In genomic region chr1:228083871-228084278, GRCh38 we compare ENCODE assay signal across 9 cellular contexts. TPM values are rescaled to one million over a fixed set of nuclear protein-coding genes. Genes with fewer than 3 reads are reported as not detected.
DNase-seq lines count a peak whose midpoint lies in the region; ATAC-seq, FAIRE-seq and TF ChIP-seq lines count a peak whose summit lies in the region.
"Had no signal": no experiment of that assay in that cellular context is flagged by ENCODE, and none has a peak within 500 bp of the region (broad histone marks: within the 10 kb centered on the region; RNA-seq: fewer than 3 reads in every experiment).

No MANE protein-coding gene starts in this region.

- TF ChIP-seq EP300 in K562 (IDR thresholded peaks at IDR 0.05; ENCODE audit: low read length) (no peak), HepG2 (IDR thresholded peaks at IDR 0.05; ENCODE audit: low read depth in 2 of 2, low read length in 2 of 2) (no peak), HepG2 (CRISPR knock-in tag; IDR thresholded peaks at IDR 0.05; ENCODE audit: borderline replicate concordance) (no peak)

- TF ChIP-seq POLR2A in K562 (conservative IDR thresholded peaks at IDR 0.05) (no peak), HepG2 (IDR thresholded peaks at IDR 0.05; ENCODE audit: insufficient read depth in 1 of 2, low read depth in 2 of 2, low read length in 2 of 2) (no peak)

- peaks cover 54% of the 10 kb centered on the region for H3K36me3 Mint-ChIP-seq in stimulated activated naive CD8-positive, alpha-beta T cell treated with anti-CD3 and anti-CD28 coated beads, Interleukin-15, Interleukin-2, amounts not matched to agents 100 ng/mL and 50 ng/mL, for 24 hours (ENCODE audit: low read depth)

- no peaks in the 10 kb centered on the region for H3K9me3 ChIP-seq in K562 (replicated peaks; ENCODE audit: control insufficient read depth, insufficient read depth, low read depth, low read length)
- H3K9me3 ChIP-seq in HepG2 (ENCODE audit: low read length) = no peaks in the 10 kb centered on the region
- no peaks in the 10 kb centered on the region for H3K9me3 ChIP-seq in thymus (ENCODE audit: control insufficient read depth)

- no peak for TF ChIP-seq CTCF in K562 (IDR thresholded peaks at IDR 0.05 in 2 of 3, conservative IDR thresholded peaks at IDR 0.05 in 1 of 3; ENCODE audit: insufficient read depth in 2 of 3, low read depth in 1 of 3, low read length in 3 of 3)
- TF ChIP-seq CTCF in HepG2 (CRISPR knock-in tag; IDR thresholded peaks at IDR 0.05) = no peak

- CTCF ChIA-PET in K562 (lab: Yijun Ruan, JAX; ENCODE audit: low intra/inter-chr PET ratio) = no interaction called here
- CTCF ChIA-PET in HepG2 (lab: Yijun Ruan, JAX; ENCODE audit: low intra/inter-chr PET ratio, low total read pairs) = no interaction called here

- no peaks in the 10 kb centered on the region for H3K27me3 Mint-ChIP-seq in stimulated activated naive CD8-positive, alpha-beta T cell treated with anti-CD3 and anti-CD28 coated beads, Interleukin-15, Interleukin-2, amounts not matched to agents 100 ng/mL and 50 ng/mL, for 24 hours

- H3K4me2 ChIP-seq in K562 (ENCODE audit: insufficient read depth, low read length) (peak overlapping the region; percentile 100), HepG2 (ENCODE audit: low read depth, low read length) (peak overlapping the region; percentile 91)

- no peak for DNase-seq in stimulated activated naive CD8-positive, alpha-beta T cell treated with anti-CD3 and anti-CD28 coated beads, Interleukin-15, Interleukin-2, amounts not matched to agents 100 U/mL and 50 U/mL, for 24 hours
- DNase-seq in K562 (ENCODE audit: extremely low read depth in 1 of 4, low spot score in 3 of 4) = peak in 1 of 4 experiments; percentile 46
- no peak for DNase-seq in HepG2 (ENCODE audit: low spot score)
- DNase-seq in NCI-H1436 (lab: John Stamatoyannopoulos, UW) = no peak
- DNase-seq in GM03348 (ENCODE audit: low spot score) = no peak

- H3K4me3 Mint-ChIP-seq in stimulated activated naive CD8-positive, alpha-beta T cell treated with anti-CD3 and anti-CD28 coated beads, Interleukin-15, Interleukin-2, amounts not matched to agents 100 ng/mL and 50 ng/mL, for 24 hours = peak overlapping the region; percentile 97

- H2AFZ ChIP-seq in K562 (ENCODE audit: low read depth, low read length) (no peak overlapping the region), HepG2 (ENCODE audit: low read length) (no peak overlapping the region)

- H3K36me3 ChIP-seq in K562 (ENCODE audit: control insufficient read depth, insufficient read depth, low read length) (peaks cover 54% of the 10 kb centered on the region), HepG2 (replicated peaks in 1 of 2; ENCODE audit: control insufficient read depth in 1 of 2, insufficient read depth in 2 of 2, low read length in 2 of 2) (peaks cover 6 to 24% of the 10 kb centered on the region in 2 experiments), thymus (ENCODE audit: control insufficient read depth, insufficient read depth) (peaks cover 17% of the 10 kb centered on the region)

- intact Hi-C loops in K562 (cut with micrococcal nuclease) = loop anchor here (2.0 kb wide), 2 partner anchors 17 to 57 kb away; partner anchors contain the start of gene GUK1
- intact Hi-C loops in HepG2 (cut with micrococcal nuclease; ENCODE audit: unreplicated experiment) = loop anchor here (10.0 kb wide), 1 partner anchor 1149 kb away; no protein-coding TSS in a partner anchor

- ATAC-seq in stimulated activated naive CD8-positive, alpha-beta T cell treated with anti-CD3 and anti-CD28 coated beads, Interleukin-15, Interleukin-2, amounts not matched to agents 100 U/mL and 50 U/mL, for 24 hours = no peak
- ATAC-seq in K562 (peak; percentile 15), HepG2 (no peak), HG03045 (IDR thresholded peaks at IDR 0.05; ENCODE audit: unreplicated experiment) (no peak)

- H3K9ac ChIP-seq in K562 (ENCODE audit: insufficient read depth in 1 of 2, low read depth in 2 of 2, low read length in 2 of 2) (peak overlapping the region; percentile 99 to 100), HepG2 (ENCODE audit: insufficient read depth, low read depth, low read length) (peak overlapping the region; percentile 100)

- in situ Hi-C loops in K562 (cut with MboI) (no loop called here), HepG2 (cut with HindIII; ENCODE audit: extremely low pct_ligation_motif_present, low pct_unique_long_range_greater_than_20kb) (no loop called here)

- FAIRE-seq in K562 (lab: Jason Lieb, UNC) = no peak
- no peak for FAIRE-seq in HepG2 (lab: Jason Lieb, UNC)
- FAIRE-seq: islet of Langerhans had no signal

- TF ChIP-seq RAD21 in K562 (CRISPR knock-in tag; conservative IDR thresholded peaks at IDR 0.05 in 1 of 2, IDR thresholded peaks at IDR 0.05 in 1 of 2) (no peak), HepG2 (CRISPR knock-in tag; IDR thresholded peaks at IDR 0.05) (no peak)

- H4K20me1 ChIP-seq in K562 (replicated peaks; ENCODE audit: control insufficient read depth, insufficient read depth, low read length) (peaks cover 64% of the 10 kb centered on the region), HepG2 (ENCODE audit: insufficient read depth, low read length) (peaks cover 56% of the 10 kb centered on the region)

- H3K27me3 ChIP-seq in K562 (ENCODE audit: control insufficient read depth in 2 of 2, insufficient read depth in 2 of 2, low read length in 2 of 2) = no peaks in the 10 kb centered on the region
- no peaks in the 10 kb centered on the region; a peak in 1 of 5 replicates for H3K27me3 ChIP-seq in HepG2 (ENCODE audit: control insufficient read depth in 1 of 2, insufficient read depth in 2 of 2, low read length in 2 of 2)
- H3K27me3 ChIP-seq in thymus (ENCODE audit: control insufficient read depth, insufficient read depth) = no peaks in the 10 kb centered on the region

- 1% methylated on average over 17 of the region's 17 CpGs for WGBS in K562 (ENCODE audit: insufficient coverage, low coverage, missing lambda C conversion rate)
- WGBS in HepG2 (ENCODE audit: low lambda C conversion rate) = 2% methylated on average over 12 of the region's 17 CpGs
- WGBS in thymus = 17% methylated on average over 17 of the region's 17 CpGs

- POLR2A ChIA-PET in K562 (lab: Yijun Ruan, JAX) (interaction anchor here (0.6 to 4.3 kb wide), 17 partner anchors 9 to 402 kb away, joined by 3 to 36 read pairs (median 5); partner anchors contain the start of gene MRPL55), HepG2 (lab: Yijun Ruan, JAX) (interaction anchor here (1.0 to 2.1 kb wide), 7 partner anchors 8 to 296 kb away, joined by 3 to 10 read pairs (median 4); partner anchors contain the start of genes IBA57 and MRPL55)

- peak overlapping the region; percentile 96 for H3K4me3 ChIP-seq in K562
- H3K4me3 ChIP-seq in HepG2 (replicated peaks in 1 of 3; ENCODE audit: insufficient read depth in 1 of 3, low read depth in 2 of 3, low read length in 3 of 3) = peak overlapping the region; percentile 82 to 100 (median 85)
- H3K4me3 ChIP-seq in thymus (ENCODE audit: low read length) = peak overlapping the region; percentile 93

- TSS peak; percentile 34 for BruUV-seq in K562 (replicated peaks; lab: Mats Ljungman, UMichigan)
- BruUV-seq in HepG2 (replicated peaks; lab: Mats Ljungman, UMichigan) = no TSS peak

- peak overlapping the region; percentile 97 for H3K27ac Mint-ChIP-seq in stimulated activated naive CD8-positive, alpha-beta T cell treated with anti-CD3 and anti-CD28 coated beads, Interleukin-15, Interleukin-2, amounts not matched to agents 100 ng/mL and 50 ng/mL, for 24 hours

- peak overlapping the region; percentile 98 for H3K27ac ChIP-seq in K562 (ENCODE audit: extremely low read depth, low read depth, low read length)
- H3K27ac ChIP-seq in HepG2 (ENCODE audit: extremely low read length, insufficient read depth, low read length) = peak overlapping the region; percentile 86
- H3K27ac ChIP-seq in thymus (ENCODE audit: low read depth) = peak overlapping the region; percentile 47

- H3K79me2 ChIP-seq in K562 (ENCODE audit: control insufficient read depth, insufficient read depth, low read length) (peaks cover 83% of the 10 kb centered on the region), HepG2 (ENCODE audit: insufficient read depth, low read length) (peaks cover 75% of the 10 kb centered on the region)

- peaks cover 42 to 63% of the 10 kb centered on the region in 2 experiments; a peak in 4 of 5 replicates for H3K4me1 ChIP-seq in K562 (replicated peaks in 1 of 2; ENCODE audit: control insufficient read depth in 2 of 2, insufficient read depth in 2 of 2, low read length in 2 of 2)
- H3K4me1 ChIP-seq in HepG2 (ENCODE audit: insufficient read depth, low read length) = peaks cover 56% of the 10 kb centered on the region
- H3K4me1 ChIP-seq in thymus (ENCODE audit: control insufficient read depth, insufficient read depth, low read length) = peaks cover 30% of the 10 kb centered on the region

- no peaks in the 10 kb centered on the region for H3K9me3 Mint-ChIP-seq in stimulated activated naive CD8-positive, alpha-beta T cell treated with anti-CD3 and anti-CD28 coated beads, Interleukin-15, Interleukin-2, amounts not matched to agents 100 ng/mL and 50 ng/mL, for 24 hours

- peaks cover 53% of the 10 kb centered on the region for H3K4me1 Mint-ChIP-seq in stimulated activated naive CD8-positive, alpha-beta T cell treated with anti-CD3 and anti-CD28 coated beads, Interleukin-15, Interleukin-2, amounts not matched to agents 100 ng/mL and 50 ng/mL, for 24 hours (ENCODE audit: low read depth)

- peaks cover 38% of the 10 kb centered on the region for H3K9me1 ChIP-seq in K562 (ENCODE audit: control insufficient read depth, insufficient read depth, low read length)

RNA-seq across cellular contexts. Expression of gene ARF1, which starts 1.4 kb away (rescaled TPM):
- total RNA-seq in K562 (2011; cell fraction: chromatin; rRNA removed; ENCODE audit: low replicate concordance) = 99.7 and 210 TPM in 2 replicates
- 245 and 251 TPM in 2 replicates for total RNA-seq in K562 (2011; cell fraction: nucleolus; rRNA removed)
- 187 and 199 TPM in 2 replicates for total RNA-seq in K562 (2011; cell fraction: nucleoplasm; rRNA removed)
- total RNA-seq in K562 (2014; rRNA removed) (325 and 442 TPM in 2 replicates), K562 (2014; rRNA removed; fragmentation: Illumina TruSeq; extraction: Trizol) (120 and 140 TPM in 2 replicates), K562 (2015; rRNA removed; fragmentation: Illumina TruSeq; extraction: Trizol) (192 and 198 TPM in 2 replicates), K562 (2021) (472 and 483 TPM in 2 replicates), HepG2 (2016; rRNA removed; fragmentation: Illumina TruSeq; extraction: Trizol) (186 and 210 TPM in 2 replicates)
- polyA plus RNA-seq in K562 (2011; rRNA removed) (351 and 621 TPM in 2 replicates), K562 (2014; fragmentation: Illumina TruSeq; extraction: Trizol) (593 and 811 TPM in 2 replicates), K562 (2014; fragmentation: Nextera tagmentation; extraction: Ambion mirVana) (100 to 1,000 TPM in 1 of 2 experiments, 10 to 100 TPM in 1; 69.8 to 232 TPM), K562 (2014; rRNA removed) (435 and 476 TPM in 2 replicates), HepG2 (2011; rRNA removed) (327 and 337 TPM in 2 replicates), thymus (227 TPM)
- polyA plus RNA-seq in K562 (2011; cell fraction: cytosol; rRNA removed) = 776 and 1,036 TPM in 2 replicates
- 257 and 274 TPM in 2 replicates for polyA plus RNA-seq in K562 (2011; cell fraction: nucleus; rRNA removed)
- 485 and 750 TPM in 2 replicates for polyA plus RNA-seq in K562 (2012)
- polyA minus RNA-seq in K562 (2011; rRNA and poly(A)+ RNA removed) = 408 and 480 TPM in 2 replicates
- 429 and 660 TPM in 2 replicates for polyA minus RNA-seq in K562 (2011; cell fraction: cytosol; rRNA and poly(A)+ RNA removed)
- polyA minus RNA-seq in K562 (2011; cell fraction: nucleus; rRNA and poly(A)+ RNA removed) = 68.0 and 128 TPM in 2 replicates
- 81.7 and 86.1 TPM in 2 replicates for total RNA-seq in HepG2 (2016; cell fraction: cytosol; rRNA removed; fragmentation: Illumina TruSeq; extraction: Trizol; ENCODE audit: low read depth)
- total RNA-seq in HepG2 (2016; cell fraction: insoluble cytoplasmic fraction; rRNA removed; fragmentation: Illumina TruSeq; extraction: Trizol) = 189 and 192 TPM in 2 replicates
- 147 and 149 TPM in 2 replicates for total RNA-seq in HepG2 (2016; cell fraction: membrane; rRNA removed; fragmentation: Illumina TruSeq; extraction: Trizol)
- 107 and 112 TPM in 2 replicates for total RNA-seq in HepG2 (2016; cell fraction: nucleus; rRNA removed; fragmentation: Illumina TruSeq; extraction: Trizol)
- 324 and 458 TPM in 2 replicates for polyA plus RNA-seq in HepG2 (2011; cell fraction: cytosol; rRNA removed)
- polyA plus RNA-seq in HepG2 (2011; cell fraction: nucleus; rRNA removed) = 231 and 250 TPM in 2 replicates
- 231 and 263 TPM in 2 replicates for polyA plus RNA-seq in HepG2 (2012)
- 82.3 and 83.9 TPM in 2 replicates for polyA plus RNA-seq in HepG2 (2016; cell fraction: cytosol; fragmentation: Illumina TruSeq; extraction: Trizol; ENCODE audit: low read depth)
- polyA plus RNA-seq in HepG2 (2016; cell fraction: insoluble cytoplasmic fraction; fragmentation: Illumina TruSeq; extraction: Trizol; ENCODE audit: low read depth) = 300 and 336 TPM in 2 replicates
- 127 and 132 TPM in 2 replicates for polyA plus RNA-seq in HepG2 (2016; cell fraction: membrane; fragmentation: Illumina TruSeq; extraction: Trizol; ENCODE audit: low read depth)
- 254 and 261 TPM in 2 replicates for polyA plus RNA-seq in HepG2 (2016; cell fraction: nucleus; fragmentation: Illumina TruSeq; extraction: Trizol; ENCODE audit: insufficient read depth, low read depth)
- polyA minus RNA-seq in HepG2 (2011; rRNA and poly(A)+ RNA removed; ENCODE audit: low replicate concordance) = 586 and 708 TPM in 2 replicates
- polyA minus RNA-seq in HepG2 (2011; cell fraction: cytosol; rRNA and poly(A)+ RNA removed) = 237 and 248 TPM in 2 replicates
- 85.8 and 86.9 TPM in 2 replicates for polyA minus RNA-seq in HepG2 (2011; cell fraction: nucleus; rRNA and poly(A)+ RNA removed)

RNA-seq across cellular contexts. Expression of gene C1orf35, which starts 19.2 kb away (rescaled TPM):
- total RNA-seq in K562 (2011; cell fraction: chromatin; rRNA removed; ENCODE audit: low replicate concordance) = 16.4 and 31.0 TPM in 2 replicates
- 27.0 and 28.6 TPM in 2 replicates for total RNA-seq in K562 (2011; cell fraction: nucleolus; rRNA removed)
- total RNA-seq in K562 (2011; cell fraction: nucleoplasm; rRNA removed) = 20.4 and 20.5 TPM in 2 replicates
- 42.2 and 50.8 TPM in 2 replicates for total RNA-seq in K562 (2014; rRNA removed)
- total RNA-seq in K562 (2014; rRNA removed; fragmentation: Illumina TruSeq; extraction: Trizol) = 4.9 and 8.3 TPM in 2 replicates
- total RNA-seq in K562 (2015; rRNA removed; fragmentation: Illumina TruSeq; extraction: Trizol) = 18.9 and 23.2 TPM in 2 replicates
- 38.2 and 41.8 TPM in 2 replicates for total RNA-seq in K562 (2021)
- 10.8 and 15.6 TPM in 2 replicates for polyA plus RNA-seq in K562 (2011; rRNA removed)
- polyA plus RNA-seq in K562 (2011; cell fraction: cytosol; rRNA removed) = 12.7 and 22.3 TPM in 2 replicates
- polyA plus RNA-seq in K562 (2011; cell fraction: nucleus; rRNA removed) = 44.7 and 65.7 TPM in 2 replicates
- polyA plus RNA-seq in K562 (2012) = 28.9 and 30.6 TPM in 2 replicates
- polyA plus RNA-seq in K562 (2014; fragmentation: Illumina TruSeq; extraction: Trizol) = 12.5 and 20.9 TPM in 2 replicates
- polyA plus RNA-seq in K562 (2014; fragmentation: Nextera tagmentation; extraction: Ambion mirVana) = 1 to 10 TPM; 3.2 to 3.8 TPM
- 34.3 and 48.7 TPM in 2 replicates for polyA plus RNA-seq in K562 (2014; rRNA removed)
- 1.9 and 2.0 TPM in 2 replicates for polyA minus RNA-seq in K562 (2011; rRNA and poly(A)+ RNA removed)
- polyA minus RNA-seq in K562 (2011; cell fraction: cytosol; rRNA and poly(A)+ RNA removed) = 2.3 and 5.9 TPM in 2 replicates
- polyA minus RNA-seq in K562 (2011; cell fraction: nucleus; rRNA and poly(A)+ RNA removed) = 6.9 and 8.2 TPM in 2 replicates
- total RNA-seq in HepG2 (2016; rRNA removed; fragmentation: Illumina TruSeq; extraction: Trizol) = 14.2 and 19.3 TPM in 2 replicates
- 3.6 and 3.9 TPM in 2 replicates for total RNA-seq in HepG2 (2016; cell fraction: cytosol; rRNA removed; fragmentation: Illumina TruSeq; extraction: Trizol; ENCODE audit: low read depth)
- 12.7 and 19.3 TPM in 2 replicates for total RNA-seq in HepG2 (2016; cell fraction: insoluble cytoplasmic fraction; rRNA removed; fragmentation: Illumina TruSeq; extraction: Trizol)
- total RNA-seq in HepG2 (2016; cell fraction: membrane; rRNA removed; fragmentation: Illumina TruSeq; extraction: Trizol) = 5.2 and 7.7 TPM in 2 replicates
- total RNA-seq in HepG2 (2016; cell fraction: nucleus; rRNA removed; fragmentation: Illumina TruSeq; extraction: Trizol) = 10.2 and 14.8 TPM in 2 replicates
- 8.1 and 8.8 TPM in 2 replicates for polyA plus RNA-seq in HepG2 (2011; rRNA removed)
- 5.5 and 9.0 TPM in 2 replicates for polyA plus RNA-seq in HepG2 (2011; cell fraction: cytosol; rRNA removed)
- polyA plus RNA-seq in HepG2 (2011; cell fraction: nucleus; rRNA removed) = 34.5 and 36.2 TPM in 2 replicates
- 6.8 and 7.0 TPM in 2 replicates for polyA plus RNA-seq in HepG2 (2012)
- polyA plus RNA-seq in HepG2 (2016; cell fraction: cytosol; fragmentation: Illumina TruSeq; extraction: Trizol; ENCODE audit: low read depth) = 2.9 and 3.3 TPM in 2 replicates
- 14.4 and 15.4 TPM in 2 replicates for polyA plus RNA-seq in HepG2 (2016; cell fraction: insoluble cytoplasmic fraction; fragmentation: Illumina TruSeq; extraction: Trizol; ENCODE audit: low read depth)
- polyA plus RNA-seq in HepG2 (2016; cell fraction: membrane; fragmentation: Illumina TruSeq; extraction: Trizol; ENCODE audit: low read depth) = 4.2 TPM in 2 replicates
- polyA plus RNA-seq in HepG2 (2016; cell fraction: nucleus; fragmentation: Illumina TruSeq; extraction: Trizol; ENCODE audit: insufficient read depth, low read depth) = 35.0 and 36.9 TPM in 2 replicates
- polyA minus RNA-seq in HepG2 (2011; rRNA and poly(A)+ RNA removed; ENCODE audit: low replicate concordance) = 3.9 and 4.2 TPM in 2 replicates
- polyA minus RNA-seq in HepG2 (2011; cell fraction: cytosol; rRNA and poly(A)+ RNA removed) = 1.2 and 2.6 TPM in 2 replicates
- polyA minus RNA-seq in HepG2 (2011; cell fraction: nucleus; rRNA and poly(A)+ RNA removed) = 2.7 and 3.4 TPM in 2 replicates
- 26.1 TPM for polyA plus RNA-seq in thymus

RNA-seq across cellular contexts. Expression of gene MRPL55, which starts 25.2 kb away (rescaled TPM):
- 49.1 and 124 TPM in 2 replicates for total RNA-seq in K562 (2011; cell fraction: chromatin; rRNA removed; ENCODE audit: low replicate concordance)
- 125 and 127 TPM in 2 replicates for total RNA-seq in K562 (2011; cell fraction: nucleolus; rRNA removed)
- total RNA-seq in K562 (2011; cell fraction: nucleoplasm; rRNA removed) = 91.0 and 99.2 TPM in 2 replicates
- total RNA-seq in K562 (2014; rRNA removed) (228 and 230 TPM in 2 replicates), K562 (2014; rRNA removed; fragmentation: Illumina TruSeq; extraction: Trizol) (26.7 and 47.2 TPM in 2 replicates), K562 (2015; rRNA removed; fragmentation: Illumina TruSeq; extraction: Trizol) (83.8 and 90.1 TPM in 2 replicates), K562 (2021) (112 and 120 TPM in 2 replicates), HepG2 (2016; rRNA removed; fragmentation: Illumina TruSeq; extraction: Trizol) (92.9 and 97.9 TPM in 2 replicates)
- polyA plus RNA-seq in K562 (2011; rRNA removed) (65.9 and 115 TPM in 2 replicates), K562 (2014; fragmentation: Illumina TruSeq; extraction: Trizol) (81.0 and 93.0 TPM in 2 replicates), K562 (2014; fragmentation: Nextera tagmentation; extraction: Ambion mirVana) (10 to 100 TPM; 34.9 to 77.0 TPM), K562 (2014; rRNA removed) (154 and 166 TPM in 2 replicates), HepG2 (2011; rRNA removed) (58.6 and 74.8 TPM in 2 replicates), thymus (96.7 TPM)
- 142 and 334 TPM in 2 replicates for polyA plus RNA-seq in K562 (2011; cell fraction: cytosol; rRNA removed)
- polyA plus RNA-seq in K562 (2011; cell fraction: nucleus; rRNA removed) = 277 and 406 TPM in 2 replicates
- polyA plus RNA-seq in K562 (2012) = 90.3 and 111 TPM in 2 replicates
- 25.6 and 46.0 TPM in 2 replicates for polyA minus RNA-seq in K562 (2011; rRNA and poly(A)+ RNA removed)
- 61.9 and 66.6 TPM in 2 replicates for polyA minus RNA-seq in K562 (2011; cell fraction: cytosol; rRNA and poly(A)+ RNA removed)
- 48.2 and 76.1 TPM in 2 replicates for polyA minus RNA-seq in K562 (2011; cell fraction: nucleus; rRNA and poly(A)+ RNA removed)
- 49.0 and 60.3 TPM in 2 replicates for total RNA-seq in HepG2 (2016; cell fraction: cytosol; rRNA removed; fragmentation: Illumina TruSeq; extraction: Trizol; ENCODE audit: low read depth)
- 86.6 and 104 TPM in 2 replicates for total RNA-seq in HepG2 (2016; cell fraction: insoluble cytoplasmic fraction; rRNA removed; fragmentation: Illumina TruSeq; extraction: Trizol)
- 54.0 and 72.4 TPM in 2 replicates for total RNA-seq in HepG2 (2016; cell fraction: membrane; rRNA removed; fragmentation: Illumina TruSeq; extraction: Trizol)
- total RNA-seq in HepG2 (2016; cell fraction: nucleus; rRNA removed; fragmentation: Illumina TruSeq; extraction: Trizol) = 52.4 and 56.0 TPM in 2 replicates
- polyA plus RNA-seq in HepG2 (2011; cell fraction: cytosol; rRNA removed) = 43.3 and 107 TPM in 2 replicates
- 195 and 229 TPM in 2 replicates for polyA plus RNA-seq in HepG2 (2011; cell fraction: nucleus; rRNA removed)
- polyA plus RNA-seq in HepG2 (2012) = 31.6 and 40.6 TPM in 2 replicates
- 37.6 and 50.2 TPM in 2 replicates for polyA plus RNA-seq in HepG2 (2016; cell fraction: cytosol; fragmentation: Illumina TruSeq; extraction: Trizol; ENCODE audit: low read depth)
- polyA plus RNA-seq in HepG2 (2016; cell fraction: insoluble cytoplasmic fraction; fragmentation: Illumina TruSeq; extraction: Trizol; ENCODE audit: low read depth) = 96.5 and 99.2 TPM in 2 replicates
- polyA plus RNA-seq in HepG2 (2016; cell fraction: membrane; fragmentation: Illumina TruSeq; extraction: Trizol; ENCODE audit: low read depth) = 41.3 and 57.8 TPM in 2 replicates
- 81.1 and 106 TPM in 2 replicates for polyA plus RNA-seq in HepG2 (2016; cell fraction: nucleus; fragmentation: Illumina TruSeq; extraction: Trizol; ENCODE audit: insufficient read depth, low read depth)
- 52.6 and 85.2 TPM in 2 replicates for polyA minus RNA-seq in HepG2 (2011; rRNA and poly(A)+ RNA removed; ENCODE audit: low replicate concordance)
- polyA minus RNA-seq in HepG2 (2011; cell fraction: cytosol; rRNA and poly(A)+ RNA removed) = 25.1 and 31.5 TPM in 2 replicates
- 29.2 and 32.2 TPM in 2 replicates for polyA minus RNA-seq in HepG2 (2011; cell fraction: nucleus; rRNA and poly(A)+ RNA removed)

RNA-seq across cellular contexts. Expression of gene GUK1, which starts 56.2 kb away (rescaled TPM):
- total RNA-seq in K562 (2011; cell fraction: chromatin; rRNA removed; ENCODE audit: low replicate concordance) = 206 and 587 TPM in 2 replicates
- 479 and 565 TPM in 2 replicates for total RNA-seq in K562 (2011; cell fraction: nucleolus; rRNA removed)
- total RNA-seq in K562 (2011; cell fraction: nucleoplasm; rRNA removed) = 351 and 369 TPM in 2 replicates
- total RNA-seq in K562 (2014; rRNA removed) (331 and 360 TPM in 2 replicates), K562 (2014; rRNA removed; fragmentation: Illumina TruSeq; extraction: Trizol) (31.6 and 42.7 TPM in 2 replicates), K562 (2015; rRNA removed; fragmentation: Illumina TruSeq; extraction: Trizol) (129 and 132 TPM in 2 replicates), K562 (2021) (228 and 233 TPM in 2 replicates), HepG2 (2016; rRNA removed; fragmentation: Illumina TruSeq; extraction: Trizol) (82.7 and 116 TPM in 2 replicates)
- polyA plus RNA-seq in K562 (2011; rRNA removed) (192 and 244 TPM in 2 replicates), K562 (2014; fragmentation: Illumina TruSeq; extraction: Trizol) (44.3 and 143 TPM in 2 replicates), K562 (2014; fragmentation: Nextera tagmentation; extraction: Ambion mirVana) (10 to 100 TPM in 1 of 2 experiments, 1 to 10 TPM in 1; 7.0 to 18.1 TPM), K562 (2014; rRNA removed) (285 and 338 TPM in 2 replicates), HepG2 (2011; rRNA removed) (154 and 205 TPM in 2 replicates), thymus (370 TPM)
- 357 and 647 TPM in 2 replicates for polyA plus RNA-seq in K562 (2011; cell fraction: cytosol; rRNA removed)
- 690 and 902 TPM in 2 replicates for polyA plus RNA-seq in K562 (2011; cell fraction: nucleus; rRNA removed)
- polyA plus RNA-seq in K562 (2012) = 198 and 243 TPM in 2 replicates
- 38.4 and 72.5 TPM in 2 replicates for polyA minus RNA-seq in K562 (2011; rRNA and poly(A)+ RNA removed)
- polyA minus RNA-seq in K562 (2011; cell fraction: cytosol; rRNA and poly(A)+ RNA removed) = 79.7 and 95.8 TPM in 2 replicates
- polyA minus RNA-seq in K562 (2011; cell fraction: nucleus; rRNA and poly(A)+ RNA removed) = 159 and 171 TPM in 2 replicates
- 772 and 776 TPM in 2 replicates for total RNA-seq in HepG2 (2016; cell fraction: cytosol; rRNA removed; fragmentation: Illumina TruSeq; extraction: Trizol; ENCODE audit: low read depth)
- 78.9 and 120 TPM in 2 replicates for total RNA-seq in HepG2 (2016; cell fraction: insoluble cytoplasmic fraction; rRNA removed; fragmentation: Illumina TruSeq; extraction: Trizol)
- 448 and 476 TPM in 2 replicates for total RNA-seq in HepG2 (2016; cell fraction: membrane; rRNA removed; fragmentation: Illumina TruSeq; extraction: Trizol)
- 51.4 and 56.9 TPM in 2 replicates for total RNA-seq in HepG2 (2016; cell fraction: nucleus; rRNA removed; fragmentation: Illumina TruSeq; extraction: Trizol)
- 228 and 301 TPM in 2 replicates for polyA plus RNA-seq in HepG2 (2011; cell fraction: cytosol; rRNA removed)
- 387 and 492 TPM in 2 replicates for polyA plus RNA-seq in HepG2 (2011; cell fraction: nucleus; rRNA removed)
- 58.4 and 85.4 TPM in 2 replicates for polyA plus RNA-seq in HepG2 (2012)
- 764 and 775 TPM in 2 replicates for polyA plus RNA-seq in HepG2 (2016; cell fraction: cytosol; fragmentation: Illumina TruSeq; extraction: Trizol; ENCODE audit: low read depth)
- 78.9 and 87.4 TPM in 2 replicates for polyA plus RNA-seq in HepG2 (2016; cell fraction: insoluble cytoplasmic fraction; fragmentation: Illumina TruSeq; extraction: Trizol; ENCODE audit: low read depth)
- polyA plus RNA-seq in HepG2 (2016; cell fraction: membrane; fragmentation: Illumina TruSeq; extraction: Trizol; ENCODE audit: low read depth) = 402 and 423 TPM in 2 replicates
- polyA plus RNA-seq in HepG2 (2016; cell fraction: nucleus; fragmentation: Illumina TruSeq; extraction: Trizol; ENCODE audit: insufficient read depth, low read depth) = 119 and 120 TPM in 2 replicates
- 81.2 and 86.5 TPM in 2 replicates for polyA minus RNA-seq in HepG2 (2011; rRNA and poly(A)+ RNA removed; ENCODE audit: low replicate concordance)
- polyA minus RNA-seq in HepG2 (2011; cell fraction: cytosol; rRNA and poly(A)+ RNA removed) = 31.2 and 41.7 TPM in 2 replicates
- 52.1 and 60.5 TPM in 2 replicates for polyA minus RNA-seq in HepG2 (2011; cell fraction: nucleus; rRNA and poly(A)+ RNA removed)

Comparison
In these comparisons a context has a peak if more than half of its experiments do, and no peak if none do; other contexts are left out.
1. H3K27ac ChIP-seq: peak in every context shown above with its lines; median percentile 98 in K562; 86 in HepG2; 47 in thymus.